23 cellular contexts compared by ENCODE assay signal in genomic region chr1:106480629-106481028, GRCh38.
"Had no signal": no experiment of that assay in that cellular context is flagged by ENCODE, and none has a peak within 500 bp of the region (broad histone marks: within the 10 kb centered on the region; RNA-seq: fewer than 3 reads in every experiment).

No MANE protein-coding gene starts in this region.

- DNase-seq: effector memory CD8-positive, alpha-beta T cell; erythroblast; esophagus squamous epithelium; foreskin melanocyte; glutamatergic neuron; heart right ventricle; hippocampal formation; left cardiac atrium; left lung; mesenchymal stem cell; mucosa of descending colon; naive B cell; right lobe of liver; small intestine; stimulated activated CD4-positive, alpha-beta T cell treated with anti-CD3 and anti-CD28 coated beads, Interleukin-15, amount 100 ng/mL, for 24 hours; stimulated activated CD4-positive, alpha-beta T cell treated with anti-CD3 and anti-CD28 coated beads, Interleukin-2, amount 100 ng/mL, for 48 hours; stimulated activated naive CD4-positive, alpha-beta T cell; stimulated activated naive CD8-positive, alpha-beta T cell treated with anti-CD3 and anti-CD28 coated beads, Interleukin-15, amount 100 ng/mL, for 72 hours; thyroid gland; trophoblast cell had no signal

- H3K27ac ChIP-seq: esophagus squamous epithelium, heart right ventricle, left lung, neural progenitor cell, parathyroid adenoma, right lobe of liver, thyroid gland, vagina had no signal
